In genomic region chr6:107214655-107215054, GRCh38 we compare ENCODE assay signal across 31 cellular contexts.
"Had no signal": no experiment of that assay in that cellular context is flagged by ENCODE, and none has a peak within 500 bp of the region (broad histone marks: within the 10 kb centered on the region; RNA-seq: fewer than 3 reads in every experiment).

No MANE protein-coding gene starts in this region.

- DNase-seq: natural killer cell; occipital lobe; ovary; posterior cingulate gyrus; psoas muscle; right cardiac atrium; spleen; stimulated activated CD4-positive, alpha-beta T cell treated with anti-CD3 and anti-CD28 coated beads, Interleukin-12 subunit alpha, Interleukin-12 subunit beta, amount 100 ng/mL, for 4 hours; stimulated activated CD4-positive, alpha-beta T cell treated with anti-CD3 and anti-CD28 coated beads, Interleukin-1b, Interleukin-23, amount 100 ng/mL, for 48 hours; stimulated activated CD4-positive, alpha-beta T cell treated with anti-CD3 and anti-CD28 coated beads, Interleukin-4, amount 100 ng/mL, for 1 hour; stimulated activated CD4-positive, alpha-beta T cell treated with anti-CD3 and anti-CD28 coated beads, Interleukin-4, amount 100 ng/mL, for 4 hours; stimulated activated CD8-positive, alpha-beta memory T cell treated with anti-CD3 and anti-CD28 coated beads, Interleukin-4, amount 100 ng/mL, for 48 hours; stimulated activated naive CD4-positive, alpha-beta T cell; stimulated activated naive CD8-positive, alpha-beta T cell treated with anti-CD3 and anti-CD28 coated beads, Interleukin-15, amount 100 ng/mL, for 72 hours; stimulated activated naive CD8-positive, alpha-beta T cell treated with anti-CD3 and anti-CD28 coated beads, Interleukin-15, Interleukin-2, amounts not matched to agents 100 U/mL and 50 U/mL, for 24 hours; substantia nigra; testis; tibial artery; transverse colon; upper lobe of right lung; uterus had no signal

- H3K27ac Mint-ChIP-seq: natural killer cell; nephron; neural progenitor cell; progenitor cell of endocrine pancreas; stimulated activated memory B cell treated with anti-CD40 and anti-IgM and Interleukin-4, amounts not matched to agents 10 μg/mL and 1 μg/mL and 100 μg/mL, for 72 hours; stimulated activated naive CD8-positive, alpha-beta T cell treated with anti-CD3 and anti-CD28 coated beads, Interleukin-15, amount 100 ng/mL, for 72 hours; type B pancreatic cell had no signal

- H3K36me3 Mint-ChIP-seq: natural killer cell, neural progenitor cell, type B pancreatic cell had no signal

- H3K9me3 ChIP-seq: ovary, psoas muscle, spleen, suprapubic skin, testis, tibial artery, transverse colon, upper lobe of right lung, uterus had no signal

- H3K4me3 Mint-ChIP-seq: natural killer cell; nephron; neural progenitor cell; stimulated activated memory B cell treated with anti-CD40 and anti-IgM and Interleukin-4, amounts not matched to agents 10 μg/mL and 1 μg/mL and 100 μg/mL, for 72 hours; stimulated activated naive CD8-positive, alpha-beta T cell treated with anti-CD3 and anti-CD28 coated beads, Interleukin-15, amount 100 ng/mL, for 72 hours; type B pancreatic cell had no signal

- H3K4me1 ChIP-seq: psoas muscle, spleen, suprapubic skin, tibial artery, upper lobe of right lung, uterus had no signal

- H3K36me3 ChIP-seq: neural progenitor cell, ovary, suprapubic skin, tibial artery, transverse colon, upper lobe of right lung, uterus had no signal

- H3K27ac ChIP-seq: neural progenitor cell, ovary, parathyroid adenoma, psoas muscle, skin epidermis, spleen, suprapubic skin, testis, tibial artery, transverse colon, upper lobe of right lung, uterus had no signal

- H3K4me3 ChIP-seq: neural progenitor cell, ovary, psoas muscle, skin epidermis, smooth muscle cell, spleen, suprapubic skin, testis, tibial artery, transverse colon, upper lobe of right lung, uterus had no signal

- ATAC-seq: natural killer cell; psoas muscle; right cardiac atrium; sciatic nerve; stimulated activated memory B cell treated with anti-CD40 and anti-IgM and Interleukin-4, amounts not matched to agents 10 μg/mL and 1 μg/mL and 100 μg/mL, for 72 hours; stimulated activated naive CD8-positive, alpha-beta T cell treated with anti-CD3 and anti-CD28 coated beads, Interleukin-15, amount 100 ng/mL, for 72 hours; stimulated activated naive CD8-positive, alpha-beta T cell treated with anti-CD3 and anti-CD28 coated beads, Interleukin-15, Interleukin-2, amounts not matched to agents 100 U/mL and 50 U/mL, for 24 hours; upper lobe of right lung had no signal

- H3K9me3 Mint-ChIP-seq: natural killer cell; nephron; neural progenitor cell; stimulated activated memory B cell treated with anti-CD40 and anti-IgM and Interleukin-4, amounts not matched to agents 10 μg/mL and 1 μg/mL and 100 μg/mL, for 72 hours; stimulated activated naive CD8-positive, alpha-beta T cell treated with anti-CD3 and anti-CD28 coated beads, Interleukin-15, amount 100 ng/mL, for 72 hours; type B pancreatic cell had no signal

- H3K27me3 Mint-ChIP-seq: progenitor cell of endocrine pancreas; stimulated activated memory B cell treated with anti-CD40 and anti-IgM and Interleukin-4, amounts not matched to agents 10 μg/mL and 1 μg/mL and 100 μg/mL, for 72 hours; stimulated activated naive CD8-positive, alpha-beta T cell treated with anti-CD3 and anti-CD28 coated beads, Interleukin-15, amount 100 ng/mL, for 72 hours; type B pancreatic cell had no signal

- H3K4me1 Mint-ChIP-seq: natural killer cell; nephron; stimulated activated memory B cell treated with anti-CD40 and anti-IgM and Interleukin-4, amounts not matched to agents 10 μg/mL and 1 μg/mL and 100 μg/mL, for 72 hours had no signal
